Comparison of ENCODE assay signal across 1 cellular context in genomic region chr3:40073310-40074007, GRCh38.
TF ChIP-seq lines count a peak whose summit lies in the region.

No MANE protein-coding gene starts in this region.

TF ChIP-seq in K562, 482 proteins besides CTCF, POLR2A, EP300 and RAD21 (continued from another document):
- TF ChIP-seq, protein P1, sequence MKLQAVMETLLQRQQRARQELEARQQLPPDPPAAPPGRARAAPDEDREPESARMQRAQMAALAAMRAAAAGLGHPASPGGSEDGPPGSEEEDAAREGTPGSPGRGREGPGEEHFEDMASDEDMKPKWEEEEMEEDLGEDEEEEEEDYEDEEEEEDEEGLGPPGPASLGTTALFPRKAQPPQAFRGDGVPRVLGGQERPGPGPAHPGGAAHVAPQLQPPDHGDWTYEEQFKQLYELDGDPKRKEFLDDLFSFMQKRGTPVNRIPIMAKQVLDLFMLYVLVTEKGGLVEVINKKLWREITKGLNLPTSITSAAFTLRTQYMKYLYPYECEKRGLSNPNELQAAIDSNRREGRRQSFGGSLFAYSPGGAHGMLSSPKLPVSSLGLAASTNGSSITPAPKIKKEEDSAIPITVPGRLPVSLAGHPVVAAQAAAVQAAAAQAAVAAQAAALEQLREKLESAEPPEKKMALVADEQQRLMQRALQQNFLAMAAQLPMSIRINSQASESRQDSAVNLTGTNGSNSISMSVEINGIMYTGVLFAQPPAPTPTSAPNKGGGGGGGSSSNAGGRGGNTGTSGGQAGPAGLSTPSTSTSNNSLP (IDR thresholded peaks at IDR 0.05; ENCODE audit: borderline replicate concordance, low read depth, low read length), result no peak
- no peak for TF ChIP-seq ETS1 (conservative IDR thresholded peaks at IDR 0.05; ENCODE audit: control insufficient read depth, low read depth, low read length)
- TF ChIP-seq DLX4 (CRISPR knock-in tag; IDR thresholded peaks at IDR 0.05), result no peak
- TF ChIP-seq ZNF324 (CRISPR knock-in tag; IDR thresholded peaks at IDR 0.05), result no peak
- no peak for TF ChIP-seq BRD9 (IDR thresholded peaks at IDR 0.05; ENCODE audit: low read depth, partially characterized antibody)
- TF ChIP-seq ZNF184 (CRISPR knock-in tag; IDR thresholded peaks at IDR 0.05), result no peak
- TF ChIP-seq ZNF280B (CRISPR knock-in tag; IDR thresholded peaks at IDR 0.05), result no peak
- no peak for TF ChIP-seq NR3C1 (CRISPR knock-in tag; IDR thresholded peaks at IDR 0.05)
- TF ChIP-seq SETDB1 (IDR thresholded peaks at IDR 0.05; ENCODE audit: low read length), result no peak
- no peak for TF ChIP-seq CTCFL (IDR thresholded peaks at IDR 0.05; ENCODE audit: borderline replicate concordance, insufficient read depth, low read depth, low read length, poor library complexity, severe bottlenecking)
- no peak for TF ChIP-seq ZNF384 (IDR thresholded peaks at IDR 0.05; ENCODE audit: low read depth, low read length)
- no peak for TF ChIP-seq ZBTB12 (CRISPR knock-in tag; IDR thresholded peaks at IDR 0.05)
- TF ChIP-seq SIN3A (IDR thresholded peaks at IDR 0.05; ENCODE audit: borderline replicate concordance in 2 of 2, control insufficient read depth in 1 of 2, low read depth in 2 of 2, low read length in 2 of 2), result no peak
